In the genomic region with DNA sequence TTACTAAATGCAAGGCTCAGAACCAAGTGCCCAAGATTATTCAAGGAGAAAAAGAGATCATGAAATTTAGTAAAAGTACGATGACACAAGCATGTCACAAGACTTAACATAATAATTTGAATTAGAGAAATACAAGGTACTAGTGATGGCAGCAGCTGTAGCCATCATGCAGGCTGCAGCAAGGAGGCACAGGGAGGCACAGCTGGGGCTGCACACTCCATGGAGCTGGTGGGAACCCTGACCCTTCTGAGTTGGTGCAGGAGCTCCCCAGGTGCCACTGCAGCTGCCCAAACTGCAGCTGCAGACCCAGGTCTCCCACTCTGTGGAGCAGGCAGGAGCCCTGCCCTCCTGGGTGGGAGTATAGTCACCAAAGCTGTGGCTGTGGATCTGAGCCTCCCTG, we compare ENCODE assay signal across 20 cellular contexts. TPM values are rescaled to one million over a fixed set of nuclear protein-coding genes. Genes with fewer than 3 reads are reported as not detected.
"Had no signal": no experiment of that assay in that cellular context is flagged by ENCODE, and none has a peak within 500 bp of the region (broad histone marks: within the 10 kb centered on the region; RNA-seq: fewer than 3 reads in every experiment).

No MANE protein-coding gene starts in this region.

- DNase-seq: activated CD4-positive, alpha-beta memory T cell treated with anti-CD3 and anti-CD28 coated beads for 36 hours; activated T-cell treated with anti-CD3 and anti-CD28 coated beads, Interleukin-2, amount 50 U/mL, for 24 hours; brain microvascular endothelial cell; cerebellar nuclear complex; dermis blood vessel endothelial cell; heart right ventricle; left cardiac atrium; lower lobe of right lung; midbrain; retina; stimulated activated CD4-positive, alpha-beta T cell treated with anti-CD3 and anti-CD28 coated beads, Interleukin-4, amount 100 ng/mL, for 24 hours; stimulated activated naive CD4-positive, alpha-beta T cell treated with Interleukin-2 at 50 U/mL for 16 hours; WERI-Rb-1 had no signal

- H3K4me3 Mint-ChIP-seq: activated CD4-positive, alpha-beta memory T cell treated with anti-CD3 and anti-CD28 coated beads for 36 hours; activated naive CD8-positive, alpha-beta T cell; activated T-cell treated with anti-CD3 and anti-CD28 coated beads, Interleukin-2, amount 50 U/mL, for 24 hours; neural crest cell; T-helper 1 cell treated with Interleukin-12 subunit alpha and Interleukin-12 subunit beta and Interleukin-4 antibody, amounts not matched to agents 30 μg/mL and 1 μg/mL, for 36 hours; type B pancreatic cell had no signal

- H3K27ac Mint-ChIP-seq: activated CD4-positive, alpha-beta memory T cell treated with anti-CD3 and anti-CD28 coated beads for 36 hours; activated naive CD8-positive, alpha-beta T cell; activated T-cell treated with anti-CD3 and anti-CD28 coated beads, Interleukin-2, amount 50 U/mL, for 24 hours; T-helper 1 cell treated with Interleukin-12 subunit alpha and Interleukin-12 subunit beta and Interleukin-4 antibody, amounts not matched to agents 30 μg/mL and 1 μg/mL, for 36 hours; type B pancreatic cell had no signal

- H3K27ac ChIP-seq: brain microvascular endothelial cell, epithelial cell of prostate, gastroesophageal sphincter, lower lobe of right lung, WERI-Rb-1 had no signal

- H3K4me3 ChIP-seq: gastroesophageal sphincter, heart right ventricle, lower lobe of right lung, skin epidermis had no signal

- ATAC-seq: gastroesophageal sphincter, left cardiac atrium had no signal

- H3K4me1 ChIP-seq: heart right ventricle, lower lobe of right lung had no signal

- H3K27me3 Mint-ChIP-seq: type B pancreatic cell had no signal

- H3K9me3 Mint-ChIP-seq: activated CD4-positive, alpha-beta memory T cell treated with anti-CD3 and anti-CD28 coated beads for 36 hours; activated T-cell treated with anti-CD3 and anti-CD28 coated beads, Interleukin-2, amount 50 U/mL, for 24 hours; neural crest cell; T-helper 1 cell treated with Interleukin-12 subunit alpha and Interleukin-12 subunit beta and Interleukin-4 antibody, amounts not matched to agents 30 μg/mL and 1 μg/mL, for 36 hours; type B pancreatic cell had no signal

- H3K36me3 Mint-ChIP-seq: activated CD4-positive, alpha-beta memory T cell treated with anti-CD3 and anti-CD28 coated beads for 36 hours; activated naive CD8-positive, alpha-beta T cell; type B pancreatic cell had no signal

- H3K36me3 ChIP-seq: brain microvascular endothelial cell, gastroesophageal sphincter, heart right ventricle, lower lobe of right lung, WERI-Rb-1 had no signal

- H3K9me3 ChIP-seq: gastroesophageal sphincter, heart right ventricle, lower lobe of right lung had no signal

- H3K27me3 ChIP-seq: brain microvascular endothelial cell, gastroesophageal sphincter, heart right ventricle had no signal

RNA-seq across cellular contexts. Expression of a gene that starts 46.0 kb away (rescaled TPM):
- total RNA-seq: activated CD4-positive, alpha-beta memory T cell treated with anti-CD3 and anti-CD28 coated beads for 36 hours had no signal
